Comparison of ENCODE assay signal across 8 cellular contexts in the genomic region with DNA sequence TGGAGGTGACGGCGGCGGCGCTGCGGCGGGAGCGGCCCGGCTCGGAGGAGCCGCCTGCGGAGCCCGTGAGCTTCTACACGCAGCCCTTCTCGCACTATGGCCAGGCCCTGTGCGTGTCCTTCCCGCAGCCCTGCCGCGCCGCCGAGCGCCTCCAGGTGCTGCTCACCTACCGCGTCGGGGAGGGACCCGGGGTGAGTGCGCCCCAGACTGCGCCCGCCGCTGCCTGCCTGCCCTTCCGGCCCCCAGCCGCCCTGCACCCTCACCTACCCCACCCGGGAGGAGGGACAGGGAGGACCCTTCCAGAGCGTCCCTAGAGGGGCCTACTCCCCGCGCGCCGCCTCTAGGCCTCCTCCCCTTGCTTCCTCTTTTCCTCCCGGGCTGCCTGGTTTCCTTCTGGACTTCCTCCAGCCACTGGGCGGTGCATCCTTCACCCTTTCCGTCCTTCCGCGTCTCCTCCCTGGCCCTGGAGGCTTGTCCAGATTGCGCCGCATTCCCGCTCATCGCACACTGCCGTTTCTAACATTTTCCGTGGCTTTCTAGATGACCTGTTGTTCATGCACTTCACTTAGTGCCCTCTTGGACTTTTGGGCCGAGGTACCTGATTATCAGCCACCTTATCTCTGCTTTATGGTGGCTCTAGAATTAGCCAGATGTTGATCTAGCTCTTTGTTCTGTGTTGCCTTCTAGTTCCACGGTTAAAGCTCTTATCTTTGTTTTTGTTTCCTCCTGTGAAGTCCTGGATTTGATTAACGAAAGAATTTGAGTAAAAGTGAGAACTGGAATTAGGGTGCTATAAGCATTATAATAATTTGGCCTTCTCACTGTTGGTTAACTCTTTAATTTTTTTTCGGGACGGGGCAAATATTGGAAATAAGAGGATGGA. TPM values are rescaled to one million over a fixed set of nuclear protein-coding genes. Genes with fewer than 3 reads are reported as not detected.
DNase-seq lines count a peak whose midpoint lies in the region; ATAC-seq and TF ChIP-seq lines count a peak whose summit lies in the region.

No MANE protein-coding gene starts in this region.

- peak overlapping the region; percentile 63 to 95 for H3K4me3 ChIP-seq in foreskin fibroblast (ENCODE audit: low read depth in 1 of 2, low read length in 2 of 2)
- H3K4me3 ChIP-seq in neural progenitor cell = peak overlapping the region; percentile 68
- peak overlapping the region; percentile 94 for H3K4me3 ChIP-seq in suprapubic skin

- H3K27me3 ChIP-seq in neural progenitor cell = peaks cover 15% of the 10 kb centered on the region
- H3K27me3 ChIP-seq in suprapubic skin = no peaks in the 10 kb centered on the region

- peaks cover 6% of the 10 kb centered on the region for H3K4me1 ChIP-seq in neural progenitor cell
- peaks cover 44% of the 10 kb centered on the region for H3K4me1 ChIP-seq in suprapubic skin

- TF ChIP-seq EP300 in suprapubic skin (IDR thresholded peaks at IDR 0.05) = no peak

- no peaks in the 10 kb centered on the region for H3K9me3 Mint-ChIP-seq in neural progenitor cell

- peaks cover 7% of the 10 kb centered on the region for H3K27me3 Mint-ChIP-seq in neural progenitor cell (ENCODE audit: insufficient read depth, low read depth)

- H3K4me3 Mint-ChIP-seq in neural progenitor cell = peak overlapping the region; percentile 98

- H3F3A ChIP-seq in neural progenitor cell (ENCODE audit: low read depth) = peaks cover 24% of the 10 kb centered on the region

- TF ChIP-seq POLR2A in Raji (IDR thresholded peaks at IDR 0.05; ENCODE audit: insufficient read depth, low read depth, low read length) (peak; percentile 29; the same call in 1 of the 2 replicates), suprapubic skin (IDR thresholded peaks at IDR 0.05) (no peak)

- 3% methylated on average over 20 of the region's 53 CpGs for WGBS in suprapubic skin

- peaks cover 50% of the 10 kb centered on the region for H3K79me2 ChIP-seq in neural progenitor cell (ENCODE audit: low read depth)

- peaks cover 2% of the 10 kb centered on the region for H3K36me3 Mint-ChIP-seq in neural progenitor cell

- DNase-seq in DMS79 treated with DMSO at 0.1 percent for 48 hours (lab: John Stamatoyannopoulos, UW) = peak; percentile 74
- DNase-seq in HuH-7.5 (ENCODE audit: low spot score) = peak; percentile 64
- peak; percentile 41 for DNase-seq in activated gamma-delta T cell (lab: John Stamatoyannopoulos, UW)
- DNase-seq in foreskin fibroblast = peak; percentile 79 to 93
- peak; percentile 82 for DNase-seq in neural progenitor cell (ENCODE audit: low spot score)
- DNase-seq in suprapubic skin (ENCODE audit: low spot score in 2 of 2) = peak; percentile 88 to 90

- TF ChIP-seq CTCF in foreskin fibroblast (IDR thresholded peaks at IDR 0.05; ENCODE audit: low read depth, low read length) = peak; percentile 16
- TF ChIP-seq CTCF in neural progenitor cell (IDR thresholded peaks at IDR 0.05) = peak; percentile 21
- TF ChIP-seq CTCF in suprapubic skin (IDR thresholded peaks at IDR 0.05) = peak in 1 of 2 donors; percentile 4

- ATAC-seq in GM21528 (IDR thresholded peaks at IDR 0.05; ENCODE audit: low FRiP score, unreplicated experiment) = peak; percentile 62

- H3K9ac ChIP-seq in neural progenitor cell = peak overlapping the region; percentile 50

- H3K4me1 Mint-ChIP-seq in neural progenitor cell = peaks cover 22% of the 10 kb centered on the region

- peaks cover 16% of the 10 kb centered on the region for H4K20me1 ChIP-seq in neural progenitor cell (ENCODE audit: low read depth)

- H2AFZ ChIP-seq in neural progenitor cell (replicated peaks) = peak overlapping the region; percentile 55

- H3K9me3 ChIP-seq in neural progenitor cell (ENCODE audit: low read depth) (no peaks in the 10 kb centered on the region), suprapubic skin (no peaks in the 10 kb centered on the region)

- peak overlapping the region; percentile 58 for H3K27ac Mint-ChIP-seq in neural progenitor cell

- H3K4me2 ChIP-seq in neural progenitor cell = peak overlapping the region; percentile 91

- H3K27ac ChIP-seq in neural progenitor cell (no peak overlapping the region), suprapubic skin (peak overlapping the region; percentile 92)

- no peaks in the 10 kb centered on the region for H3K36me3 ChIP-seq in neural progenitor cell
- H3K36me3 ChIP-seq in suprapubic skin = no peaks in the 10 kb centered on the region

RNA-seq across cellular contexts. Expression of a gene that starts 0.7 kb away (rescaled TPM):
- total RNA-seq in neural progenitor cell (ENCODE audit: low replicate concordance) (48.7 and 70.3 TPM in 2 replicates), suprapubic skin (100 to 1,000 TPM in 1 of 4 donors, 10 to 100 TPM in 3; 53.3 to 107 (median 74.1) TPM)

RNA-seq across cellular contexts. Expression of a gene that starts 27.2 kb away (rescaled TPM):
- total RNA-seq in neural progenitor cell (ENCODE audit: low replicate concordance) (2.7 and 6.9 TPM in 2 replicates), suprapubic skin (10 to 100 TPM; 10.8 to 39.9 (median 26.7) TPM)

RNA-seq across cellular contexts. Expression of a gene that starts 27.9 kb away (rescaled TPM):
- total RNA-seq in neural progenitor cell (ENCODE audit: low replicate concordance) = 34.5 and 50.5 TPM in 2 replicates
- total RNA-seq in suprapubic skin = 10 to 100 TPM; 18.8 to 24.8 (median 21.3) TPM

RNA-seq across cellular contexts. Expression of a gene that starts 36.8 kb away (rescaled TPM):
- total RNA-seq in neural progenitor cell (ENCODE audit: low replicate concordance) (0.37 and 1.2 TPM in 2 replicates), suprapubic skin (10 to 100 TPM; 13.0 to 29.9 (median 18.1) TPM)
